Comparison of ENCODE assay signal across 8 cellular contexts in the genomic region with DNA sequence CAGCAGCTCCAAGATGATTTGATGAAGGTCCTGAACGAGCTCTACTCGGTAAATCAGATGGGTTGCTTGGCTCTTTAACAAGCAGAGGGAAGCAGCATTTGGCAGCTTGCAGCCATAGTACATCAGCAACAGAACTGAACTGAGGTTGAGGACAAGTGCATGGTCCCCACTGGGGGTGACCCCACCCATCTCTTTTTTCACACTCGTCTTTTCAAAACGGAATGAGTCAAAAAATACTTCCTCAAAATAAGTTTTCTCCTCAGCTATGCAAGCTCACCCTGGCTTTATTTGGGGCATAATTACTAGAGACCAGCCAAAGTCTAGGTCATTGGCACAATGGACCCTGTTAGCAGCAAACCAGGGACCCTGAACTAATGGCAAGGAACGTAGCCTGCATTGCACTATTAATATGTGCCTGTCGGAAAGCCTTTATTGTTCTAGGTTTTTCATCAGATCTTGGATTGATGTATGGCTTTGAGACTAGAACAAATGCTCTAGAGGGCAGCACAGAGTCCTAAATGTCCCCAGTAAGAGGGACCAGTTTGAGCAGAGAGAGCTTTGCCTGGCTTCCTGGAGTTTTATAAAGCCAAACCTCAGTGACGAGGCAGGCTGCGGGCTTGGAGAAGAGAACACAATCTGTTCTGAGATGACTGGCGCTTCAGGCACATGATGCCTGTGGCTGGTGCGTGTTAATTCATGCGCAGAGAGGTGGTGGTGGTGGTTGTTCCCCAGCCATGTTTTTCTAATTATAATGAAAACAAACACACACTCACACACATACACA.
DNase-seq lines count a peak whose midpoint lies in the region; ATAC-seq, FAIRE-seq and TF ChIP-seq lines count a peak whose summit lies in the region.
"Not testable (repeated sequence)": the region's sequence is repeated elsewhere in the genome, so short reads cannot be mapped to it uniquely, and the experiment has no call there.

No MANE protein-coding gene starts in this region.

- not testable (repeated sequence) for H3K36me3 ChIP-seq in bronchial epithelial cell (ENCODE audit: control insufficient read depth, insufficient read depth, low read length)

- H3K9me3 Mint-ChIP-seq in stimulated activated naive B cell treated with anti-CD40 and anti-IgM and Interleukin-4, amounts not matched to agents 10 μg/mL and 1 μg/mL and 100 μg/mL, for 72 hours = not testable (repeated sequence)

- peak; percentile 67 for DNase-seq in DMS153 (lab: John Stamatoyannopoulos, UW)
- DNase-seq in NCI-H748 treated with DMSO at 0.1 percent for 48 hours (lab: John Stamatoyannopoulos, UW) = peak; percentile 13
- DNase-seq in bronchial epithelial cell (ENCODE audit: low read depth) = peak; percentile 64
- DNase-seq in glomerular endothelial cell (ENCODE audit: extremely low read depth, low read depth, low spot score) = peak; percentile 29
- DNase-seq in myocyte (ENCODE audit: low read depth) = peak; percentile 86
- DNase-seq in stimulated activated naive B cell treated with anti-CD40 and anti-IgM and Interleukin-4, amounts not matched to agents 10 μg/mL and 1 μg/mL and 100 μg/mL, for 72 hours = peak; percentile 41

- not testable (repeated sequence) for H3K4me3 Mint-ChIP-seq in stimulated activated naive B cell treated with anti-CD40 and anti-IgM and Interleukin-4, amounts not matched to agents 10 μg/mL and 1 μg/mL and 100 μg/mL, for 72 hours

- not testable (repeated sequence) for H3K27ac ChIP-seq in VCaP

- H3K27ac Mint-ChIP-seq in stimulated activated naive B cell treated with anti-CD40 and anti-IgM and Interleukin-4, amounts not matched to agents 10 μg/mL and 1 μg/mL and 100 μg/mL, for 72 hours = not testable (repeated sequence)

- peaks cover 6 to 11% of the 10 kb centered on the region in 2 donors for H3K4me1 Mint-ChIP-seq in stimulated activated naive B cell treated with anti-CD40 and anti-IgM and Interleukin-4, amounts not matched to agents 10 μg/mL and 1 μg/mL and 100 μg/mL, for 72 hours

- ATAC-seq in HG03280 (IDR thresholded peaks at IDR 0.05; ENCODE audit: unreplicated experiment) = peak; percentile 45
- ATAC-seq in stimulated activated naive B cell treated with anti-CD40 and anti-IgM and Interleukin-4, amounts not matched to agents 10 μg/mL and 1 μg/mL and 100 μg/mL, for 72 hours (replicated peaks) = peak; percentile 68 to 73

- TF ChIP-seq CTCF in VCaP (conservative IDR thresholded peaks at IDR 0.05) = 0 out of 2 replicates have a peak, but pooled peaks have one; percentile 9
- peak; percentile 22 for TF ChIP-seq CTCF in bronchial epithelial cell (IDR thresholded peaks at IDR 0.05; ENCODE audit: insufficient read depth, low read length, severe bottlenecking)

- not testable (repeated sequence) for H3K36me3 Mint-ChIP-seq in stimulated activated naive B cell treated with anti-CD40 and anti-IgM and Interleukin-4, amounts not matched to agents 10 μg/mL and 1 μg/mL and 100 μg/mL, for 72 hours

- not testable (repeated sequence) for FAIRE-seq in bronchial epithelial cell (lab: Jason Lieb, UNC)

- not testable (repeated sequence) for H3K27me3 ChIP-seq in bronchial epithelial cell (ENCODE audit: control insufficient read depth, insufficient read depth, low read length)

- H3K27me3 Mint-ChIP-seq in stimulated activated naive B cell treated with anti-CD40 and anti-IgM and Interleukin-4, amounts not matched to agents 10 μg/mL and 1 μg/mL and 100 μg/mL, for 72 hours = not testable (repeated sequence)

- H3K4me3 ChIP-seq in bronchial epithelial cell (ENCODE audit: low read depth, low read length) = not testable (repeated sequence)

Comparison
In these comparisons a context has a peak if more than half of its experiments do, and no peak if none do; other contexts are left out.
1. DNase-seq: peak in every context shown above with its lines; median percentile 86 in myocyte; 67 in DMS153; 64 in bronchial epithelial cell; 41 in stimulated activated naive B cell treated with anti-CD40 and anti-IgM and Interleukin-4, amounts not matched to agents 10 μg/mL and 1 μg/mL and 100 μg/mL, for 72 hours; 29 in glomerular endothelial cell; 13 in NCI-H748 treated with DMSO at 0.1 percent for 48 hours.